In the genomic region with DNA sequence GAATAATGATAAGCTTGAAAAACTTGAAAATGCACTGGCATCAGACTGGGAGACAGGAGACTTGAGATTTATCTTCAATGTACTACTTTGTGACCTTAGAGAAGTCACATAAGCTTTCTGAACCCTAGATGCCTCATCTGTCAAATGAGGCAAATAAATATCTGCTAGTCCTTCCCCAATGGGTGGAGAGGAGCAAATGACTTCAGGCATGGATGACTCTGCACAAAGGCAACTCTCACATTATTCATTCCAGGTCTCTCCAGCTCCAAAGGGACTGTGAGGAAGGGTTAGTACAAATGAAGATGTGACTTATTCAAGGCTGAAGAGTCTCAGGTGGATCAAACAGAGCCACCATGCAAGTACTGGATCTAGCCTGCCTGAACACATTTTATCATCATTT, we compare ENCODE assay signal across 35 cellular contexts.
"Had no signal": no experiment of that assay in that cellular context is flagged by ENCODE, and none has a peak within 500 bp of the region (broad histone marks: within the 10 kb centered on the region; RNA-seq: fewer than 3 reads in every experiment).

No MANE protein-coding gene starts in this region.

- DNase-seq: Karpas-422, Kasumi-1, MG63, MM.1S, MV-4-11, NCI-H1048, NCI-H1092, NCI-H1092 treated with DMSO at 0.1 percent for 48 hours, NCI-H1105, NCI-H1105 treated with DMSO at 0.1 percent for 48 hours, NCI-H1417, NCI-H1417 treated with DMSO at 0.1 percent for 48 hours, NCI-H1436, NCI-H1436 treated with DMSO at 0.1 percent for 48 hours, NCI-H146, NCI-H1694, NCI-H1694 treated with DMSO at 0.1 percent for 48 hours, NCI-H187 treated with DMSO at 0.1 percent for 48 hours, NCI-H1930, NCI-H2029, NCI-H2029 treated with DMSO at 0.1 percent for 48 hours, NCI-H2081, NCI-H2081 treated with DMSO at 0.1 percent for 48 hours, NCI-H2107, NCI-H2171, NCI-H2171 treated with DMSO at 0.1 percent for 48 hours, NCI-H2227 treated with DMSO at 0.1 percent for 48 hours, NCI-H226, NCI-H345, NCI-H446, NCI-H446 treated with DMSO at 0.1 percent for 48 hours, NCI-H510A, NCI-H510A treated with DMSO at 0.1 percent for 48 hours, NCI-H524, NCI-H524 treated with DMSO at 0.1 percent for 48 hours had no signal
